10 cellular contexts compared by ENCODE assay signal in the genomic region with DNA sequence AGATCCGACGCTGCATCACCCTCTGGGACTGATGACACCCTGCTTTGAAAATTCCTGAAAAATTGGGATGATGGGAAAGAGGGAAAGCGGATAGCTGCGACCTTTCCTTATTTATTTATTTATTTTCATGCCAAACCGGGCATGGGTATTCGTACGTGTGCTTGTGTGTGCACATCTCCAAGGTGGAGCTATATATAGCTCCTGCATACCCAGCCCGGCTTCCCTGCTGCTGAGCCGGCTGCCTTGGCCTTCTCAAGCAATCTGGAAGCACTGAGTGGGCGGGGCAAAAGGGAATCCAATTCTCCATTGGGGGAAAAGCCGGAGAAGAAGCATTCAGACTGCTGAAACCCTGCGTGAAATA. TPM values are rescaled to one million over a fixed set of nuclear protein-coding genes. Genes with fewer than 3 reads are reported as not detected.
DNase-seq lines count a peak whose midpoint lies in the region; ATAC-seq and TF ChIP-seq lines count a peak whose summit lies in the region.
"Had no signal": no experiment of that assay in that cellular context is flagged by ENCODE, and none has a peak within 500 bp of the region (broad histone marks: within the 10 kb centered on the region; RNA-seq: fewer than 3 reads in every experiment).

No MANE protein-coding gene starts in this region.

- H3K4me1 ChIP-seq in BE2C = no peaks in the 10 kb centered on the region

- H3K9me3 ChIP-seq in BE2C = no peaks in the 10 kb centered on the region

- peaks cover 8% of the 10 kb centered on the region; the same call in 1 of the 2 replicates for H3K27me3 ChIP-seq in BE2C

- ATAC-seq in HG02571 (IDR thresholded peaks at IDR 0.05; ENCODE audit: unreplicated experiment) (no peak), HG03039 (IDR thresholded peaks at IDR 0.05; ENCODE audit: unreplicated experiment) (no peak)

- peak overlapping the region; percentile 87 for H3K4me3 ChIP-seq in BE2C (ENCODE audit: low read depth, low read length)
- peak overlapping the region; percentile 67 for H3K4me3 ChIP-seq in epithelial cell of esophagus (ENCODE audit: low read length)

- DNase-seq in BE2C (peak; percentile 76), NCI-H460 (ENCODE audit: extremely low read depth, low read depth) (peak; percentile 54), epithelial cell of esophagus (ENCODE audit: low read depth) (peak; percentile 46), nucleus accumbens (lab: John Stamatoyannopoulos, UW) (peak in 44 of 56 donors; percentile 3 to 81 (median 41)), NCI-H2196 (lab: John Stamatoyannopoulos, UW; ENCODE audit: unreplicated experiment) (no peak)
- DNase-seq in activated CD4-positive, alpha-beta T cell treated with anti-CD3 and anti-CD28 coated beads, Interleukin-2, amount 50 U/mL, for 48 hours = no peak
- DNase-seq: CD4-positive, alpha-beta T cell had no signal

- TF ChIP-seq CTCF in BE2C (IDR thresholded peaks at IDR 0.05; ENCODE audit: low read depth, low read length) = no peak
- no peak for TF ChIP-seq CTCF in epithelial cell of esophagus (IDR thresholded peaks at IDR 0.05; ENCODE audit: insufficient read depth, low read depth, low read length, missing control alignments)

- H3K36me3 ChIP-seq in BE2C = no peaks in the 10 kb centered on the region

RNA-seq across cellular contexts. Expression of a gene that starts 1.2 kb away (rescaled TPM):
- polyA plus RNA-seq in BE2C (2012; ENCODE audit: insufficient read depth, insufficient read length, low read depth) = 104 TPM
- total RNA-seq in NCI-H460 (2014; rRNA removed; shearing (Covaris generic)) = 44.9 and 45.0 TPM in 2 replicates
- 22.1 and 25.1 TPM in 2 replicates for polyA plus RNA-seq in NCI-H460 (2014; cell fraction: nucleus; rRNA removed)
- total RNA-seq: CD4-positive, alpha-beta T cell; LHCN-M2 had no signal

Comparison
In these comparisons a context has a peak if more than half of its experiments do, and no peak if none do; other contexts are left out.
1. DNase-seq: peak in BE2C (single experiment), NCI-H460 (single experiment), epithelial cell of esophagus (single experiment) and nucleus accumbens (44 of 56); none in NCI-H2196 (single experiment) and activated CD4-positive, alpha-beta T cell treated with anti-CD3 and anti-CD28 coated beads, Interleukin-2, amount 50 U/mL, for 48 hours (0 of 2).